Comparison of ENCODE assay signal across 8 cellular contexts in genomic region chr17:64974750-64975317, GRCh38. TPM values are rescaled to one million over a fixed set of nuclear protein-coding genes. Genes with fewer than 3 reads are reported as not detected.
DNase-seq lines count a peak whose midpoint lies in the region; ATAC-seq and TF ChIP-seq lines count a peak whose summit lies in the region.

No MANE protein-coding gene starts in this region.

- no peaks in the 10 kb centered on the region for H3K9me3 Mint-ChIP-seq in MCF 10A (ENCODE audit: unreplicated experiment)

- H3K36me3 Mint-ChIP-seq in MCF 10A (ENCODE audit: insufficient read depth, unreplicated experiment): peaks cover 12% of the 10 kb centered on the region

- H3K27me3 ChIP-seq in KMS-11 (ENCODE audit: insufficient read depth, low read depth): no peaks in the 10 kb centered on the region

- TF ChIP-seq CTCF in KMS-11 (conservative IDR thresholded peaks at IDR 0.05; ENCODE audit: low read depth, low read length) (no peak), MCF 10A (IDR thresholded peaks at IDR 0.05; ENCODE audit: unreplicated experiment) (no peak), mucosa of descending colon (IDR thresholded peaks at IDR 0.05) (no peak)

- no peaks in the 10 kb centered on the region for H3K27me3 Mint-ChIP-seq in MCF 10A (ENCODE audit: insufficient read depth, unreplicated experiment)

- peak overlapping the region; percentile 91 for H3K27ac ChIP-seq in KMS-11

- peak; percentile 54 for DNase-seq in DMS53 (lab: John Stamatoyannopoulos, UW)
- DNase-seq in DMS53 treated with DMSO at 0.1 percent for 48 hours (lab: John Stamatoyannopoulos, UW; ENCODE audit: unreplicated experiment): no peak
- peak; percentile 18 for DNase-seq in MCF 10A (ENCODE audit: unreplicated experiment)
- no peak for DNase-seq in mucosa of descending colon
- no peak for DNase-seq in central memory CD4-positive, alpha-beta T cell
- no peak for DNase-seq in DMS153 (lab: John Stamatoyannopoulos, UW)

- H3K4me3 ChIP-seq in KMS-11 (IDR thresholded peaks at IDR 0.05; ENCODE audit: insufficient read depth, low read depth, low read length) (no peak overlapping the region), mucosa of descending colon (peak overlapping the region; percentile 43)

- POLR2A ChIA-PET in MCF 10A (lab: Yijun Ruan, JAX): interaction anchor here (0.7 to 6.8 kb wide), 32 partner anchors 10 to 1701 kb away, joined by 3 to 103 read pairs (median 8); partner anchors contain the start of genes CEP95, DDX5, GNA13 and LRRC37A3

- BruUV-seq in MCF 10A (replicated peaks; lab: Mats Ljungman, UMichigan): TSS peak; percentile 53

- H3K27ac Mint-ChIP-seq in MCF 10A (ENCODE audit: low read depth, unreplicated experiment): peak overlapping the region; percentile 99

- H3K4me2 ChIP-seq in KMS-11: peak overlapping the region; percentile 89

- H4K20me1 ChIP-seq in KMS-11 (ENCODE audit: insufficient read depth): no peaks in the 10 kb centered on the region

- H3K4me3 Mint-ChIP-seq in MCF 10A (ENCODE audit: unreplicated experiment): peak overlapping the region; percentile 100

- peak overlapping the region; percentile 91 for H3K9ac ChIP-seq in KMS-11

- H3K4me1 ChIP-seq in KMS-11 (ENCODE audit: low read depth, poor library complexity, severe bottlenecking): peaks cover 17% of the 10 kb centered on the region
- H3K4me1 ChIP-seq in mucosa of descending colon (ENCODE audit: low read depth): peaks cover 10% of the 10 kb centered on the region

- H3K9me3 ChIP-seq in mucosa of descending colon: no peaks in the 10 kb centered on the region

- H2AFZ ChIP-seq in KMS-11 (ENCODE audit: low read depth): peak overlapping the region; percentile 66

- peaks cover 21% of the 10 kb centered on the region for H3K4me1 Mint-ChIP-seq in MCF 10A (ENCODE audit: insufficient read depth, unreplicated experiment)

- CTCF ChIA-PET in MCF 10A (lab: Yijun Ruan, JAX): interaction anchor here (0.6 to 1.4 kb wide), 8 partner anchors 13 to 248 kb away, joined by 3 to 7 read pairs (median 4); no protein-coding TSS in a partner anchor

- ATAC-seq in mucosa of descending colon (peak; percentile 0), GM18519 (IDR thresholded peaks at IDR 0.05; ENCODE audit: low FRiP score, unreplicated experiment) (no peak)

- H3K36me3 ChIP-seq in KMS-11 (ENCODE audit: insufficient read depth) (no peaks in the 10 kb centered on the region), mucosa of descending colon (ENCODE audit: low read depth) (no peaks in the 10 kb centered on the region)

- H3K79me2 ChIP-seq in KMS-11 (ENCODE audit: insufficient read depth, low read depth): no peaks in the 10 kb centered on the region

- intact Hi-C loops in MCF 10A (cut with micrococcal nuclease) (loop anchor here (2.0 kb wide), 2 partner anchors 48 to 132 kb away; no protein-coding TSS in a partner anchor), mucosa of descending colon (cut with DNase I, micrococcal nuclease) (loop anchor here in 1 of 2 donors (10.0 kb wide), 1 partner anchor 80 kb away; the partner anchor contains the start of gene GNA13)

RNA-seq across cellular contexts. Expression of gene LRRC37A3, which starts 55.6 kb away (rescaled TPM):
- 7.5 and 9.0 TPM in 2 replicates for total RNA-seq in MCF 10A (2022)
- total RNA-seq in mucosa of descending colon: 10 to 100 TPM; 10.2 to 16.8 (median 13.1) TPM

Comparison
In these comparisons a context has a peak if more than half of its experiments do, and no peak if none do; other contexts are left out.
1. DNase-seq: peak in DMS53 (single experiment) and MCF 10A (single experiment); none in DMS53 treated with DMSO at 0.1 percent for 48 hours (single experiment), mucosa of descending colon (0 of 3), central memory CD4-positive, alpha-beta T cell (single experiment) and DMS153 (single experiment).